25 cellular contexts compared by ENCODE assay signal in the genomic region with DNA sequence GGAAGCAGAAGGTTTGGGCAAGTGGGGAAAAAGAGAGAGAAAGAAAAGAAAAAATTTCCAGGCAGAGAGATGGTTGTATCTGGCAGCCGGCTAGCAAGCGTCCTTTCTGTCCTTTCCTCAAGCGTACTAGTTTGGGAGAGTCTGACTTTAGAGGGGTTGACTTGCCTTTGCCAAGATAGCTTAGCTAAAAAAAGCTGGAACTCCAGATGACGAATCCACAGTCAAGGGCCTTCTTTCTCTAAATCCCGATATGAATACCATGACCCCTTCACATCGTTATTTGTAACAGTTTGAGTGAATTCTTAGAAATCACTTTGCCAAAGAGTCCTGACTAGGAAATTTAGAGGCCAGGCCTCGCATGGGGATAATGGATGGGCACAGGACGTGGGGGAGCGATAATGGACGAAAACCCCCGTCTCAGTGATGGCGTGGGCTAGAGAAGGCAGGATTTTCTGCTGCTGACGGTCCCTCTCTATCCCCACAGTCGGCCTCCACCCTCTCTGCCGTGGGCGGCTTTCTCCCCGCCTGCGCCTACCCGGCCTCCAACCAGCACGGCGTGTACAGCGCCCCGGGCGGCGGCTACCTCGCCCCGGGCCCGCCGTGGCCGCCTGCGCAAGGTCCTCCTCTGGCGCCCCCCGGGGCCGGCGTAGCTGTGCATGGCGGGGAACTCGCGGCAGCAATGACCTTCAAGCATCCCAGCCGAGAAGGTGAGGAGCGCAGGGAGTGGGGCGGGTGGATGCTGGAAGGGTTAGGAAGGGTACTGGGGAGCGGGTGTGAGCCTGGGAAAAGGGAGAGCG. TPM values are rescaled to one million over a fixed set of nuclear protein-coding genes. Genes with fewer than 3 reads are reported as not detected.
"Had no signal": no experiment of that assay in that cellular context is flagged by ENCODE, and none has a peak within 500 bp of the region (broad histone marks: within the 10 kb centered on the region; RNA-seq: fewer than 3 reads in every experiment).

No MANE protein-coding gene starts in this region.

- H3K36me3 ChIP-seq: adrenal gland, ascending aorta, brain microvascular endothelial cell, left lung, sigmoid colon, upper lobe of left lung had no signal

- DNase-seq: activated CD4-positive, alpha-beta memory T cell treated with anti-CD3 and anti-CD28 coated beads for 36 hours; activated CD4-positive, alpha-beta T cell treated with anti-CD3 and anti-CD28 coated beads for 48 hours; activated gamma-delta T cell treated with Interleukin-2 at 50 U/mL for 16 hours; adrenal gland; brain microvascular endothelial cell; caudate nucleus; effector CD4-positive, alpha-beta T cell; foreskin keratinocyte; kidney glomerular epithelial cell; naive thymus-derived CD8-positive, alpha-beta T cell; nucleus accumbens; sigmoid colon; stimulated activated CD4-positive, alpha-beta T cell treated with anti-CD3 and anti-CD28 coated beads, Interleukin-15, amount 100 ng/mL, for 24 hours; stimulated activated naive B cell treated with anti-CD40 and anti-IgM and Interleukin-4, amounts not matched to agents 10 μg/mL and 1 μg/mL and 100 μg/mL, for 72 hours; T-helper 1 cell; T-helper 9 cell had no signal

- H3K27me3 ChIP-seq: ascending aorta had no signal

- H3K4me3 ChIP-seq: adrenal gland, ascending aorta, left lung, lung, sigmoid colon, smooth muscle cell, upper lobe of left lung had no signal

- H3K9me3 Mint-ChIP-seq: activated CD4-positive, alpha-beta memory T cell treated with anti-CD3 and anti-CD28 coated beads for 36 hours; activated naive CD4-positive, alpha-beta T cell treated with anti-CD3 and anti-CD28 coated beads, Interleukin-2, amount 50 U/mL, for 24 hours; dendritic cell treated with granulocyte-macrophage colony-stimulating factor and Interleukin-4, amounts not matched to agents 40 ng/mL and 50 ng/mL, for 4 days; stimulated activated naive B cell treated with anti-CD40 and anti-IgM and Interleukin-4, amounts not matched to agents 10 μg/mL and 1 μg/mL and 100 μg/mL, for 72 hours had no signal

- H3K4me1 ChIP-seq: adrenal gland, ascending aorta, foreskin keratinocyte, left lung had no signal

- H3K27ac Mint-ChIP-seq: activated CD4-positive, alpha-beta memory T cell treated with anti-CD3 and anti-CD28 coated beads for 36 hours; activated naive CD4-positive, alpha-beta T cell treated with anti-CD3 and anti-CD28 coated beads, Interleukin-2, amount 50 U/mL, for 24 hours; dendritic cell treated with granulocyte-macrophage colony-stimulating factor and Interleukin-4, amounts not matched to agents 40 ng/mL and 50 ng/mL, for 4 days; naive thymus-derived CD8-positive, alpha-beta T cell had no signal

- H3K4me3 Mint-ChIP-seq: activated CD4-positive, alpha-beta memory T cell treated with anti-CD3 and anti-CD28 coated beads for 36 hours; activated naive CD4-positive, alpha-beta T cell treated with anti-CD3 and anti-CD28 coated beads, Interleukin-2, amount 50 U/mL, for 24 hours; dendritic cell treated with granulocyte-macrophage colony-stimulating factor and Interleukin-4, amounts not matched to agents 40 ng/mL and 50 ng/mL, for 4 days; naive thymus-derived CD8-positive, alpha-beta T cell; stimulated activated naive B cell treated with anti-CD40 and anti-IgM and Interleukin-4, amounts not matched to agents 10 μg/mL and 1 μg/mL and 100 μg/mL, for 72 hours had no signal

- H3K36me3 Mint-ChIP-seq: activated CD4-positive, alpha-beta memory T cell treated with anti-CD3 and anti-CD28 coated beads for 36 hours; activated naive CD4-positive, alpha-beta T cell treated with anti-CD3 and anti-CD28 coated beads, Interleukin-2, amount 50 U/mL, for 24 hours had no signal

- ATAC-seq: foreskin keratinocyte; left lung; naive thymus-derived CD8-positive, alpha-beta T cell; stimulated activated naive B cell treated with anti-CD40 and anti-IgM and Interleukin-4, amounts not matched to agents 10 μg/mL and 1 μg/mL and 100 μg/mL, for 72 hours had no signal

- H3K9me3 ChIP-seq: adrenal gland, ascending aorta, left lung, sigmoid colon, upper lobe of left lung had no signal

RNA-seq across cellular contexts. Expression of gene PAX1, which starts 3.5 kb away (rescaled TPM):
- total RNA-seq: activated CD4-positive, alpha-beta memory T cell treated with anti-CD3 and anti-CD28 coated beads for 36 hours; adrenal gland; ascending aorta; foreskin keratinocyte; glomerular endothelial cell; left lung; naive thymus-derived CD8-positive, alpha-beta T cell; smooth muscle cell; temporal lobe had no signal
